Comparison of ENCODE assay signal across 1 cellular context in the genomic region with DNA sequence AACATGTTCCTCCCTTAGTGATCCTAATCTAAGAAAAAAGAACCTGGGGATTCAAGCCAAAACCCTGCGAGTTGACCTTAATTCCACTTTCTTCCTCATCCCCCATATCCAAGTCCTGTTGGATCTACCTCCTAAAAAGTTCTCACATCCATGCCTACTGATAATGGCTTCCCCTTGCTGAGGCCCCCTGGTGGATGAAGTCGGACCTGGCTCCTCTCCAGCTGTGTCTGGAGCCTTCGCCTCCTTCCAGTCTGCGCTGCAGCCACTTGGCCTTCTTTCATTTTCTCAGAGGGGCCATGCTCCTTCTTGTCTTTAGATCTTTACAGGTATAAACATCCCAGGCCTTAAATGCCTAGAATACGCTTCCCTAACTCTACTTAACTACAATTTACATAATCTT.
TF ChIP-seq lines count a peak whose summit lies in the region.

No MANE protein-coding gene starts in this region.

TF ChIP-seq in IMR-90, 13 proteins besides CTCF, POLR2A, EP300 and RAD21:
- TF ChIP-seq SMC3 (IDR thresholded peaks at IDR 0.05; ENCODE audit: low read depth, low read length) (peak; percentile 31; the same call in 1 of the 2 replicates), BHLHE40 (IDR thresholded peaks at IDR 0.05; ENCODE audit: low read depth, low read length) (no peak)
TF ChIP-seq in IMR-90: peak in this region for 1.
